ENCODE assay signal across 8 cellular contexts in the genomic region with DNA sequence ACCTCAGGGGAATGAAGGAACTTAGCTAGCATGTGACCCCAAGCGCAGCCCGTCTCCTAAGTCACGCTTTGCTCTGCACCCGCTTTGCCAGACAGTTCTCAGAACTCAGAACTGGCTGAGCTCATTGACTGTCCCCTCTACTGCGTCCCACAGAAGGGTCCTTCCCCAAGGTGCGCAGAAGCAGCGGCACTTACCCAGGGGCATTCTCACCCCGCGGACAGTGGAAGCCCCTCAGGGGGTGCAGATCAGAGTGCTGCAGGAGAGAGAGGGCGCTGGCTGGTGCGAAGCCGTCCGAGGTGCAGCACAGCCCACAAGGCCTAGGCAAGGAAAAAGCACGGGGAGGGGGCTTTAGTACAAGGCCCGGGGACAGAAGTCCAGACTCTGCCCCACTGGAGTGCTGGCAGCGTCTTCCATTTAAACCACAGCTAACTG. TPM values are rescaled to one million over a fixed set of nuclear protein-coding genes. Genes with fewer than 3 reads are reported as not detected.
DNase-seq lines count a peak whose midpoint lies in the region; ATAC-seq and TF ChIP-seq lines count a peak whose summit lies in the region.

No MANE protein-coding gene starts in this region.

- no peak for TF ChIP-seq EP300 in sigmoid colon (IDR thresholded peaks at IDR 0.05)

- CTCF ChIA-PET in activated naive CD4-positive, alpha-beta T cell treated with anti-CD3 and anti-CD28 coated beads, Interleukin-2, amount 10 ng/mL, durations not matched to agents 7 days and 5 days (lab: Charles Lee): interaction anchor here (0.6 to 4.9 kb wide), 7 partner anchors 13 to 401 kb away, joined by 3 to 69 read pairs (median 5); partner anchors contain the start of genes RALGAPB, RPRD1B and TTI1

- H3K4me1 Mint-ChIP-seq in activated naive CD4-positive, alpha-beta T cell treated with anti-CD3 and anti-CD28 coated beads, Interleukin-2, amount 10 ng/mL, durations not matched to agents 7 days and 5 days: peaks cover 46% of the 10 kb centered on the region

- TF ChIP-seq POLR2A in sigmoid colon (IDR thresholded peaks at IDR 0.05): no peak

- intact Hi-C loops in left cardiac atrium (cut with DNase I): no loop called here
- intact Hi-C loops in sigmoid colon (cut with DNase I): no loop called here

- H3K36me3 ChIP-seq in sigmoid colon: peaks cover 6 to 47% (median 26%) of the 10 kb centered on the region in 4 donors

- ATAC-seq in GM18502 (IDR thresholded peaks at IDR 0.05; ENCODE audit: poor library complexity, unreplicated experiment): peak; percentile 33
- ATAC-seq in left cardiac atrium: peak; percentile 43 to 67
- ATAC-seq in GM18520 (IDR thresholded peaks at IDR 0.05; ENCODE audit: unreplicated experiment): no peak

- peak; percentile 40 for DNase-seq in NAMALWA (ENCODE audit: low spot score)
- peak; percentile 47 for DNase-seq in activated naive CD4-positive, alpha-beta T cell treated with anti-CD3 and anti-CD28 coated beads, Interleukin-2, amount 10 ng/mL, durations not matched to agents 7 days and 5 days
- no peak for DNase-seq in left cardiac atrium
- no peak for DNase-seq in sigmoid colon
- no peak for DNase-seq in SK-N-DZ (ENCODE audit: low spot score)
- no peak for DNase-seq in NCI-H446 treated with DMSO at 0.1 percent for 48 hours (lab: John Stamatoyannopoulos, UW)

- no peaks in the 10 kb centered on the region for H3K9me3 ChIP-seq in sigmoid colon

- TF ChIP-seq CTCF in sigmoid colon (IDR thresholded peaks at IDR 0.05): no peak

- H3K4me3 ChIP-seq in sigmoid colon: peak overlapping the region; percentile 59 to 76 (median 66)

- peak overlapping the region; percentile 96 for H3K27ac Mint-ChIP-seq in activated naive CD4-positive, alpha-beta T cell treated with anti-CD3 and anti-CD28 coated beads, Interleukin-2, amount 10 ng/mL, durations not matched to agents 7 days and 5 days

- WGBS in sigmoid colon, 2 donors: 2 to 3% methylated on average over 16 of the region's 16 CpGs

- H3K4me3 Mint-ChIP-seq in activated naive CD4-positive, alpha-beta T cell treated with anti-CD3 and anti-CD28 coated beads, Interleukin-2, amount 10 ng/mL, durations not matched to agents 7 days and 5 days: peak overlapping the region; percentile 98

- no peaks in the 10 kb centered on the region for H3K27me3 ChIP-seq in sigmoid colon

- H3K27me3 Mint-ChIP-seq in activated naive CD4-positive, alpha-beta T cell treated with anti-CD3 and anti-CD28 coated beads, Interleukin-2, amount 10 ng/mL, durations not matched to agents 7 days and 5 days: peaks cover 14% of the 10 kb centered on the region

- H3K4me1 ChIP-seq in sigmoid colon: peaks cover 0 to 15% (median 14%) of the 10 kb centered on the region in 4 donors

- peak overlapping the region; percentile 79 to 85 (median 81) for H3K27ac ChIP-seq in sigmoid colon

- no peaks in the 10 kb centered on the region for H3K9me3 Mint-ChIP-seq in activated naive CD4-positive, alpha-beta T cell treated with anti-CD3 and anti-CD28 coated beads, Interleukin-2, amount 10 ng/mL, durations not matched to agents 7 days and 5 days

- peaks cover 47% of the 10 kb centered on the region for H3K36me3 Mint-ChIP-seq in activated naive CD4-positive, alpha-beta T cell treated with anti-CD3 and anti-CD28 coated beads, Interleukin-2, amount 10 ng/mL, durations not matched to agents 7 days and 5 days

RNA-seq across cellular contexts. Expression of gene SNHG17, which starts 0.8 kb away (rescaled TPM):
- total RNA-seq in left cardiac atrium (10 to 100 TPM in 1 of 2 donors, 1 to 10 TPM in 1; 7.9 to 35.0 TPM), sigmoid colon (10 to 100 TPM; 11.8 to 20.8 (median 15.6) TPM)
- 10 to 100 TPM in 2 of 3 donors, 1 to 10 TPM in 1; 9.0 to 35.6 (median 21.5) TPM for polyA plus RNA-seq in sigmoid colon
- 27.5 and 28.0 TPM in 2 replicates for polyA plus RNA-seq in SK-N-DZ (2014; cell fraction: cytosol; rRNA removed)
- 61.3 and 159 TPM in 2 replicates for polyA plus RNA-seq in SK-N-DZ (2014; cell fraction: nucleus; rRNA removed)

RNA-seq across cellular contexts. Expression of gene RALGAPB, which starts 38.3 kb away (rescaled TPM):
- 10 to 100 TPM; 19.5 to 27.2 TPM for total RNA-seq in left cardiac atrium
- total RNA-seq in sigmoid colon: 10 to 100 TPM; 29.3 to 37.9 (median 31.5) TPM
- polyA plus RNA-seq in sigmoid colon: 10 to 100 TPM in 1 of 3 donors, 1 to 10 TPM in 2; 7.2 to 14.7 (median 7.9) TPM
- 22.9 and 27.5 TPM in 2 replicates for polyA plus RNA-seq in SK-N-DZ (2014; cell fraction: cytosol; rRNA removed)
- 52.5 and 63.1 TPM in 2 replicates for polyA plus RNA-seq in SK-N-DZ (2014; cell fraction: nucleus; rRNA removed)

Comparison
In these comparisons a context has a peak if more than half of its experiments do, and no peak if none do; other contexts are left out.
1. DNase-seq: peak in NAMALWA (single experiment) and activated naive CD4-positive, alpha-beta T cell treated with anti-CD3 and anti-CD28 coated beads, Interleukin-2, amount 10 ng/mL, durations not matched to agents 7 days and 5 days (single experiment); none in left cardiac atrium (single experiment), sigmoid colon (single experiment), SK-N-DZ (single experiment) and NCI-H446 treated with DMSO at 0.1 percent for 48 hours (single experiment).